ENCODE assay signal across 9 cellular contexts in genomic region chr17:19304209-19304608, GRCh38. TPM values are rescaled to one million over a fixed set of nuclear protein-coding genes. Genes with fewer than 3 reads are reported as not detected.
A peak's percentile ranks its signal among the peaks of the same experiment; 100 is the strongest.
DNase-seq lines count a peak whose midpoint lies in the region; ATAC-seq, FAIRE-seq and TF ChIP-seq lines count a peak whose summit lies in the region.
"Had no signal": no experiment of that assay in that cellular context is flagged by ENCODE, and none has a peak within 500 bp of the region (broad histone marks: within the 10 kb centered on the region; RNA-seq: fewer than 3 reads in every experiment).

No MANE protein-coding gene starts in this region.

- H3K36me3 ChIP-seq in breast epithelium (no peaks in the 10 kb centered on the region), K562 (ENCODE audit: control insufficient read depth, insufficient read depth, low read length) (no peaks in the 10 kb centered on the region)
- no peaks in the 10 kb centered on the region for H3K36me3 ChIP-seq in effector memory CD4-positive, alpha-beta T cell (ENCODE audit: control insufficient read depth, insufficient read depth, low read length)

- no peaks in the 10 kb centered on the region for H3K27me3 ChIP-seq in breast epithelium
- H3K27me3 ChIP-seq in K562 (ENCODE audit: control insufficient read depth in 2 of 2, insufficient read depth in 2 of 2, low read length in 2 of 2) = no peaks in the 10 kb centered on the region
- no peaks in the 10 kb centered on the region for H3K27me3 ChIP-seq in effector memory CD4-positive, alpha-beta T cell (replicated peaks; ENCODE audit: control insufficient read depth, insufficient read depth, low read length, poor library complexity, severe bottlenecking)

- H3K4me3 ChIP-seq in breast epithelium (no peak overlapping the region), K562 (no peak overlapping the region)
- H3K4me3 ChIP-seq in effector memory CD4-positive, alpha-beta T cell (ENCODE audit: insufficient read depth, low read depth, low read length, poor library complexity, severe bottlenecking) = no peak overlapping the region

- intact Hi-C loops in breast epithelium (cut with DNase I; ENCODE audit: low total_unique reads) = no loop called here
- intact Hi-C loops in MCF 10A (cut with micrococcal nuclease) = no loop called here
- intact Hi-C loops in K562 (cut with micrococcal nuclease) = no loop called here

- peak in 1 of 2 donors; percentile 27 for DNase-seq in breast epithelium (ENCODE audit: low spot score in 2 of 2)
- no peak for DNase-seq in MCF 10A (ENCODE audit: unreplicated experiment)
- peak; percentile 25 to 72 (median 45) for DNase-seq in K562 (ENCODE audit: extremely low read depth in 1 of 4, low spot score in 3 of 4)
- DNase-seq in left lobe of liver (ENCODE audit: low spot score) = peak; percentile 62
- DNase-seq in DMS 273 (lab: John Stamatoyannopoulos, UW; ENCODE audit: unreplicated experiment) = no peak
- DNase-seq in effector memory CD4-positive, alpha-beta T cell = no peak
- DNase-seq in NCI-H1105 treated with DMSO at 0.1 percent for 48 hours (lab: John Stamatoyannopoulos, UW) = no peak
- DNase-seq: stimulated activated CD4-positive, alpha-beta T cell treated with anti-CD3 and anti-CD28 coated beads, Interleukin-12 subunit alpha, Interleukin-12 subunit beta, amount 100 ng/mL, for 4 hours had no signal

- no peaks in the 10 kb centered on the region for H4K20me1 ChIP-seq in K562 (replicated peaks; ENCODE audit: control insufficient read depth, insufficient read depth, low read length)

- peak overlapping the region; percentile 54 for H3K4me2 ChIP-seq in K562 (ENCODE audit: insufficient read depth, low read length)

- BruUV-seq in MCF 10A (replicated peaks; lab: Mats Ljungman, UMichigan) (no TSS peak), K562 (replicated peaks; lab: Mats Ljungman, UMichigan) (no TSS peak)

- POLR2A ChIA-PET in MCF 10A (lab: Yijun Ruan, JAX) (no interaction called here), K562 (lab: Yijun Ruan, JAX) (interaction anchor here (1.0 to 1.2 kb wide), 3 partner anchors 10 to 18 kb away, joined by 3 to 5 read pairs (median 3); no protein-coding TSS in a partner anchor)

- no peak for TF ChIP-seq CTCF in breast epithelium (IDR thresholded peaks at IDR 0.05)
- no peak for TF ChIP-seq CTCF in MCF 10A (IDR thresholded peaks at IDR 0.05; ENCODE audit: unreplicated experiment)
- no peak for TF ChIP-seq CTCF in K562 (IDR thresholded peaks at IDR 0.05 in 2 of 3, conservative IDR thresholded peaks at IDR 0.05 in 1 of 3; ENCODE audit: insufficient read depth in 2 of 3, low read depth in 1 of 3, low read length in 3 of 3)

- H3K9me3 ChIP-seq in breast epithelium = no peaks in the 10 kb centered on the region
- H3K9me3 ChIP-seq in K562 (replicated peaks; ENCODE audit: control insufficient read depth, insufficient read depth, low read depth, low read length) = no peaks in the 10 kb centered on the region
- no peaks in the 10 kb centered on the region for H3K9me3 ChIP-seq in effector memory CD4-positive, alpha-beta T cell (ENCODE audit: control insufficient read depth, low read length)

- H3K4me3 Mint-ChIP-seq in MCF 10A (ENCODE audit: unreplicated experiment) = no peak overlapping the region

- ATAC-seq in K562 (peak; percentile 94), left lobe of liver (peak; percentile 74), GM21723 (IDR thresholded peaks at IDR 0.05; ENCODE audit: unreplicated experiment) (no peak)

- H3K4me1 Mint-ChIP-seq in MCF 10A (ENCODE audit: insufficient read depth, unreplicated experiment) = peaks cover 10% of the 10 kb centered on the region

- no peak for TF ChIP-seq RAD21 in K562 (CRISPR knock-in tag; conservative IDR thresholded peaks at IDR 0.05 in 1 of 2, IDR thresholded peaks at IDR 0.05 in 1 of 2)

- H3K79me2 ChIP-seq in K562 (ENCODE audit: control insufficient read depth, insufficient read depth, low read length) = peaks cover 7% of the 10 kb centered on the region; the same call in 1 of the 3 replicates

- H3K27me3 Mint-ChIP-seq in MCF 10A (ENCODE audit: insufficient read depth, unreplicated experiment) = no peaks in the 10 kb centered on the region

- peak; percentile 12; the same call in 1 of the 2 replicates for TF ChIP-seq EP300 in K562 (IDR thresholded peaks at IDR 0.05; ENCODE audit: low read length)

- H3K27ac ChIP-seq in breast epithelium (peak overlapping the region; percentile 42 to 68), K562 (ENCODE audit: extremely low read depth, low read depth, low read length) (peak overlapping the region; percentile 85)
- H3K27ac ChIP-seq in effector memory CD4-positive, alpha-beta T cell (ENCODE audit: insufficient read depth, low read length, poor library complexity, severe bottlenecking) = no peak overlapping the region

- H3K9ac ChIP-seq in K562 (ENCODE audit: insufficient read depth in 1 of 2, low read depth in 2 of 2, low read length in 2 of 2) = peak overlapping the region; percentile 43 to 86; a peak in 3 of 4 replicates

- CTCF ChIA-PET in MCF 10A (lab: Yijun Ruan, JAX) (no interaction called here), K562 (lab: Yijun Ruan, JAX; ENCODE audit: low intra/inter-chr PET ratio) (no interaction called here)

- H3K9me1 ChIP-seq in K562 (ENCODE audit: control insufficient read depth, insufficient read depth, low read length) = peaks cover 7% of the 10 kb centered on the region

- H3K27ac Mint-ChIP-seq in MCF 10A (ENCODE audit: low read depth, unreplicated experiment) = no peak overlapping the region

- H3K36me3 Mint-ChIP-seq in MCF 10A (ENCODE audit: insufficient read depth, unreplicated experiment) = peaks cover 29% of the 10 kb centered on the region

- H2AFZ ChIP-seq in K562 (ENCODE audit: low read depth, low read length) = peak overlapping the region; percentile 69

- in situ Hi-C loops in K562 (cut with MboI) = no loop called here

- TF ChIP-seq POLR2A in breast epithelium (IDR thresholded peaks at IDR 0.05) (no peak), K562 (conservative IDR thresholded peaks at IDR 0.05) (no peak)

- WGBS in K562 (ENCODE audit: insufficient coverage, low coverage, missing lambda C conversion rate) = 18% methylated on average over 5 of the region's 7 CpGs

- peak; percentile 87 for FAIRE-seq in K562 (lab: Jason Lieb, UNC)

- H3K4me1 ChIP-seq in breast epithelium = no peaks in the 10 kb centered on the region
- peaks cover 26 to 34% of the 10 kb centered on the region in 2 experiments for H3K4me1 ChIP-seq in K562 (replicated peaks in 1 of 2; ENCODE audit: control insufficient read depth in 2 of 2, insufficient read depth in 2 of 2, low read length in 2 of 2)
- H3K4me1 ChIP-seq in effector memory CD4-positive, alpha-beta T cell (ENCODE audit: control insufficient read depth, insufficient read depth, low read length, poor library complexity, severe bottlenecking) = peaks cover 18% of the 10 kb centered on the region

- H3K9me3 Mint-ChIP-seq in MCF 10A (ENCODE audit: unreplicated experiment) = no peaks in the 10 kb centered on the region

TF ChIP-seq in K562, 482 proteins besides CTCF, POLR2A, EP300 and RAD21 (continues in another document):
- no peak for TF ChIP-seq ATF1 (CRISPR knock-in tag; IDR thresholded peaks at IDR 0.05)
- peak; percentile 38 for TF ChIP-seq ATF1 (tag; IDR thresholded peaks at IDR 0.05)
- no peak for TF ChIP-seq HNRNPLL (IDR thresholded peaks at IDR 0.05; ENCODE audit: low read depth, low read length, poor library complexity, severe bottlenecking)
- peak; percentile 86 for TF ChIP-seq ELF1 (tag; IDR thresholded peaks at IDR 0.05)

RNA-seq across cellular contexts. Expression of gene B9D1, which starts 58.3 kb away (rescaled TPM):
- total RNA-seq in breast epithelium (10 to 100 TPM; 14.4 to 29.2 (median 28.4) TPM), MCF 10A (2022) (30.4 and 33.0 TPM in 2 replicates), K562 (2014; rRNA removed) (24.0 and 24.9 TPM in 2 replicates), K562 (2014; rRNA removed; fragmentation: Illumina TruSeq; extraction: Trizol) (7.6 and 10.3 TPM in 2 replicates), K562 (2015; rRNA removed; fragmentation: Illumina TruSeq; extraction: Trizol) (8.9 and 10.0 TPM in 2 replicates), K562 (2021) (12.7 and 15.0 TPM in 2 replicates), left lobe of liver (3.0 TPM)
- 15.4 and 25.4 TPM in 2 replicates for total RNA-seq in K562 (2011; cell fraction: chromatin; rRNA removed; ENCODE audit: low replicate concordance)
- total RNA-seq in K562 (2011; cell fraction: nucleolus; rRNA removed) = 22.5 and 35.0 TPM in 2 replicates
- 21.7 and 23.8 TPM in 2 replicates for total RNA-seq in K562 (2011; cell fraction: nucleoplasm; rRNA removed)
- polyA plus RNA-seq in K562 (2011; rRNA removed) (23.4 and 28.0 TPM in 2 replicates), K562 (2014; fragmentation: Illumina TruSeq; extraction: Trizol) (14.3 and 18.9 TPM in 2 replicates), K562 (2014; fragmentation: Nextera tagmentation; extraction: Ambion mirVana) (10 to 100 TPM in 1 of 2 experiments, 1 to 10 TPM in 1; 9.5 to 17.9 TPM), K562 (2014; rRNA removed) (26.5 and 28.8 TPM in 2 replicates)
- 26.8 and 45.5 TPM in 2 replicates for polyA plus RNA-seq in K562 (2011; cell fraction: cytosol; rRNA removed)
- polyA plus RNA-seq in K562 (2011; cell fraction: nucleus; rRNA removed) = 43.7 and 59.8 TPM in 2 replicates
- polyA plus RNA-seq in K562 (2012) = 14.9 and 22.4 TPM in 2 replicates
- polyA minus RNA-seq in K562 (2011; rRNA and poly(A)+ RNA removed) = 7.7 and 16.5 TPM in 2 replicates
- polyA minus RNA-seq in K562 (2011; cell fraction: cytosol; rRNA and poly(A)+ RNA removed) = 6.1 and 8.9 TPM in 2 replicates
- 11.6 and 13.3 TPM in 2 replicates for polyA minus RNA-seq in K562 (2011; cell fraction: nucleus; rRNA and poly(A)+ RNA removed)

Comparison
In these comparisons a context has a peak if more than half of its experiments do, and no peak if none do; other contexts are left out.
1. DNase-seq: peak in K562 (4 of 4) and left lobe of liver (single experiment); none in MCF 10A (single experiment), DMS 273 (single experiment), effector memory CD4-positive, alpha-beta T cell (0 of 3) and NCI-H1105 treated with DMSO at 0.1 percent for 48 hours (single experiment).